In the genomic region with DNA sequence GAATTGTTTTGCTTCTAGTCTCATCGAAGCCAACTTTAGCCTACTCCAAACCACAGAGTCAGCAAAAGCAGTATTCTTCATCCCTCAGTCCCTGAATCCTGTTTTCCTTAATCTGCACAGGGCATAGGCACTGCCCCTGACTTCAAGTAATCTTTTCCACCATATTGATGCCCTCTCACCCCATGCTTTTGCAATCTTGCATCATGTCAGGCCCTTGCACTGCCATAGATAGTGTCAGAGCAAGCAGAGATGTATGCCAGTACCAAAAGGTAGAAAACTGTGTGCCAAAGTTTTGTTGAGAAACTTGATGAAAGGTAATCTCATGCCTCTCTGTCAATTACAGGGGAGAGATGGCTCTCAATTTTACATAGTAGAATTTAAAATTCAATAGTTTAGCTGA, we compare ENCODE assay signal across 2 cellular contexts.
TF ChIP-seq lines count a peak whose summit lies in the region.

No MANE protein-coding gene starts in this region.

TF ChIP-seq in IMR-90, 13 proteins besides CTCF, POLR2A, EP300 and RAD21:
- TF ChIP-seq RFX5 (IDR thresholded peaks at IDR 0.05; ENCODE audit: low read depth, low read length) (no peak), SMC3 (IDR thresholded peaks at IDR 0.05; ENCODE audit: low read depth, low read length) (no peak), NFE2L2 (IDR thresholded peaks at IDR 0.05; ENCODE audit: low read depth, low read length) (no peak)
- TF ChIP-seq, protein P1, sequence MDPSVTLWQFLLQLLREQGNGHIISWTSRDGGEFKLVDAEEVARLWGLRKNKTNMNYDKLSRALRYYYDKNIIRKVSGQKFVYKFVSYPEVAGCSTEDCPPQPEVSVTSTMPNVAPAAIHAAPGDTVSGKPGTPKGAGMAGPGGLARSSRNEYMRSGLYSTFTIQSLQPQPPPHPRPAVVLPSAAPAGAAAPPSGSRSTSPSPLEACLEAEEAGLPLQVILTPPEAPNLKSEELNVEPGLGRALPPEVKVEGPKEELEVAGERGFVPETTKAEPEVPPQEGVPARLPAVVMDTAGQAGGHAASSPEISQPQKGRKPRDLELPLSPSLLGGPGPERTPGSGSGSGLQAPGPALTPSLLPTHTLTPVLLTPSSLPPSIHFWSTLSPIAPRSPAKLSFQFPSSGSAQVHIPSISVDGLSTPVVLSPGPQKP (IDR thresholded peaks at IDR 0.05; ENCODE audit: borderline replicate concordance, low read depth, low read length), result no peak

TF ChIP-seq in H1, 55 proteins besides CTCF, POLR2A, EP300 and RAD21:
- TF ChIP-seq JUND (IDR thresholded peaks at IDR 0.05; ENCODE audit: low read length) (no peak), SP2 (IDR thresholded peaks at IDR 0.05; ENCODE audit: low read length) (no peak), CTBP2 (IDR thresholded peaks at IDR 0.05; ENCODE audit: borderline replicate concordance, insufficient read depth, insufficient read length, low read length) (no peak), CBX5 (IDR thresholded peaks at IDR 0.05; ENCODE audit: low read depth, low read length) (no peak)
- TF ChIP-seq, protein P2, sequence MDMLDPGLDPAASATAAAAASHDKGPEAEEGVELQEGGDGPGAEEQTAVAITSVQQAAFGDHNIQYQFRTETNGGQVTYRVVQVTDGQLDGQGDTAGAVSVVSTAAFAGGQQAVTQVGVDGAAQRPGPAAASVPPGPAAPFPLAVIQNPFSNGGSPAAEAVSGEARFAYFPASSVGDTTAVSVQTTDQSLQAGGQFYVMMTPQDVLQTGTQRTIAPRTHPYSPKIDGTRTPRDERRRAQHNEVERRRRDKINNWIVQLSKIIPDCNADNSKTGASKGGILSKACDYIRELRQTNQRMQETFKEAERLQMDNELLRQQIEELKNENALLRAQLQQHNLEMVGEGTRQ (IDR thresholded peaks at IDR 0.05; ENCODE audit: low read length), result no peak
- TF ChIP-seq, protein P3, sequence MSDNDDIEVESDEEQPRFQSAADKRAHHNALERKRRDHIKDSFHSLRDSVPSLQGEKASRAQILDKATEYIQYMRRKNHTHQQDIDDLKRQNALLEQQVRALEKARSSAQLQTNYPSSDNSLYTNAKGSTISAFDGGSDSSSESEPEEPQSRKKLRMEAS (IDR thresholded peaks at IDR 0.05), result no peak
